Comparison of ENCODE assay signal across 11 cellular contexts in the genomic region with DNA sequence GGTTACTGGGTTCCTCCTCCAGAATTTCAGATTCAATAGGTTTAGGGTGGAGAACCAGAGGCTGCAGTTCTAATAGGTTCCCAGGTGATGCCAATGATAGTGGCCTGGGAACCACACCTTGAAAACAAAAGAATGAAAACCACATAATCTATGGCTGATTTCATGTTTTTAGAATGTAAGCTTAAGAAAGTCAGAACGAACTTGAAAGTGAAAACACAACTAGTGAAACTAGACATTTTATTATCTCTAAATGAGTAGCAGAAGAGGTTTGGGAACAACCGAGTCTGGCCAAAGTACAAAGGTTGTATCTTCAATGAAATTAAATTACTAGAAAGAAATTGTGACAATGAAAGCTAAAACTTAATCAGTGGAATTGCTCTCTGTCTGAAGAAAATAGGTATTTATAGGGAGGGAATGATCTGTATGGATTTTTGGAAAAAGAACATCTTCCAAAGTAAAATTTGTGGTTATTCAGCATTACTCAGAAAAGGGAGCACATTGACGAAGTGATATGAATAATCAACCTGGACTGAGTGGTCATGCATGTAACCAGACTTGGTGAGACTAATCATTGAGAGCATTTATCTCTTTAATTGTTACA. TPM values are rescaled to one million over a fixed set of nuclear protein-coding genes. Genes with fewer than 3 reads are reported as not detected.
DNase-seq lines count a peak whose midpoint lies in the region; ATAC-seq and TF ChIP-seq lines count a peak whose summit lies in the region.
"Had no signal": no experiment of that assay in that cellular context is flagged by ENCODE, and none has a peak within 500 bp of the region (broad histone marks: within the 10 kb centered on the region; RNA-seq: fewer than 3 reads in every experiment).

No MANE protein-coding gene starts in this region.

- TF ChIP-seq CTCF in endodermal cell (conservative IDR thresholded peaks at IDR 0.05): no peak

- H3K4me1 Mint-ChIP-seq in activated naive CD8-positive, alpha-beta T cell treated with anti-CD3 and anti-CD28 coated beads for 36 hours: peaks cover 19% of the 10 kb centered on the region
- H3K4me1 Mint-ChIP-seq in endodermal cell: peaks cover 5% of the 10 kb centered on the region

- in situ Hi-C loops in ACHN (cut with HindIII; ENCODE audit: low pct_ligation_motif_present, low pct_unique_long_range_greater_than_20kb, low sequenced_read_pairs): no loop called here

- H3K27ac ChIP-seq in endodermal cell (ENCODE audit: low read depth, low read length): no peak overlapping the region

- H3K4me3 Mint-ChIP-seq in activated naive CD8-positive, alpha-beta T cell treated with anti-CD3 and anti-CD28 coated beads for 36 hours: no peak overlapping the region
- no peak overlapping the region for H3K4me3 Mint-ChIP-seq in endodermal cell

- H3K27ac Mint-ChIP-seq in activated naive CD8-positive, alpha-beta T cell treated with anti-CD3 and anti-CD28 coated beads for 36 hours: peak overlapping the region; percentile 50
- H3K27ac Mint-ChIP-seq in endodermal cell: no peak overlapping the region

- H3K36me3 ChIP-seq in endodermal cell (ENCODE audit: control insufficient read depth, insufficient read depth, low read length): no peaks in the 10 kb centered on the region

- peak; percentile 96 for ATAC-seq in GM18517 (IDR thresholded peaks at IDR 0.05; ENCODE audit: unreplicated experiment)
- peak; percentile 85 for ATAC-seq in GM19467 (IDR thresholded peaks at IDR 0.05; ENCODE audit: unreplicated experiment)
- ATAC-seq in HG03064 (IDR thresholded peaks at IDR 0.05; ENCODE audit: low read depth, unreplicated experiment): peak; percentile 82
- ATAC-seq: PC-3 had no signal

- peaks cover 12% of the 10 kb centered on the region for H3K27me3 Mint-ChIP-seq in activated naive CD8-positive, alpha-beta T cell treated with anti-CD3 and anti-CD28 coated beads for 36 hours
- H3K27me3 Mint-ChIP-seq in endodermal cell (ENCODE audit: insufficient read depth): no peaks in the 10 kb centered on the region
- H3K27me3 Mint-ChIP-seq: IgD-negative memory B cell had no signal

- no peak overlapping the region for H3K9ac ChIP-seq in endodermal cell (ENCODE audit: extremely low read depth, low read length, poor library complexity, severe bottlenecking)

- 95 to 96% methylated on average over 2 to 3 of the region's 3 CpGs for WGBS in endodermal cell (ENCODE audit: insufficient coverage in 1 of 2, insufficient read length in 1 of 2), 2 experiments

- no peaks in the 10 kb centered on the region for H3K36me3 Mint-ChIP-seq in activated naive CD8-positive, alpha-beta T cell treated with anti-CD3 and anti-CD28 coated beads for 36 hours
- no peaks in the 10 kb centered on the region for H3K36me3 Mint-ChIP-seq in endodermal cell (ENCODE audit: low read depth)

- no peak overlapping the region for H3K4me3 ChIP-seq in endodermal cell (ENCODE audit: low read length)

- no peaks in the 10 kb centered on the region for H3K9me3 ChIP-seq in endodermal cell (ENCODE audit: control insufficient read depth, low read length)

- H3K9me3 Mint-ChIP-seq in activated naive CD8-positive, alpha-beta T cell treated with anti-CD3 and anti-CD28 coated beads for 36 hours: no peaks in the 10 kb centered on the region
- no peaks in the 10 kb centered on the region for H3K9me3 Mint-ChIP-seq in endodermal cell
- H3K9me3 Mint-ChIP-seq: IgD-negative memory B cell had no signal

- no peaks in the 10 kb centered on the region for H3K4me1 ChIP-seq in endodermal cell (ENCODE audit: control insufficient read depth, insufficient read depth, low read length)

- H3K27me3 ChIP-seq in endodermal cell (ENCODE audit: control insufficient read depth, insufficient read depth, low read length, poor library complexity, severe bottlenecking): no peaks in the 10 kb centered on the region

- DNase-seq in activated naive CD8-positive, alpha-beta T cell treated with anti-CD3 and anti-CD28 coated beads for 36 hours: peak; percentile 21
- DNase-seq in ACHN: no peak
- no peak for DNase-seq in NCI-H1436 treated with DMSO at 0.1 percent for 48 hours (lab: John Stamatoyannopoulos, UW)
- DNase-seq in endodermal cell: no peak
- DNase-seq in MV-4-11 (lab: John Stamatoyannopoulos, UW): no peak
- DNase-seq: effector CD4-positive, alpha-beta T cell; PC-3 had no signal

RNA-seq across cellular contexts. Expression of gene CEP120, which starts 24.9 kb away (rescaled TPM):
- 10 to 100 TPM; 19.1 to 21.1 TPM for total RNA-seq in activated naive CD8-positive, alpha-beta T cell treated with anti-CD3 and anti-CD28 coated beads for 36 hours
- 10 to 100 TPM; 19.9 to 23.5 TPM for total RNA-seq in endodermal cell
- polyA plus RNA-seq in endodermal cell (2013, experiment 1 of 2): 20.0 TPM
- polyA plus RNA-seq in endodermal cell (2013, experiment 2 of 2): 16.1 TPM
